In the genomic region with DNA sequence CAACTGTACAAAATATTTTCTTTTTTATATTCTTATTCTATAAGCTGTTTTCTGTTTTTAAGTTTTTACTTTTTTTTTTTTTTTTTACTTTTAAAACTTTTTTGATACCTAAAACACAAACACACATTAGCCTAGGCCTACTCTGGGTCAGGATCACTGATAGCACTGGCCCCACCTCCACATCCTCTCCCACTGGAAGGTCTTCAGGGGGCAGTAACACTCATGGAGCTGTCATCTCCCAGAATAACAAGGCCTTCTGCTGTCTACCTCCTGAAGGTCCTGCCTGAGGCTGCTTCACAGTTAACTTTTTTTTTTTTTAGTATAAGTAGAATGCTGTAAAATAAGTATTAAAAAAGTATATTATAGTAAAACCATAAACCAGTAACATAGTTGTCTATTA, we compare ENCODE assay signal across 18 cellular contexts.
A peak's percentile ranks its signal among the peaks of the same experiment; 100 is the strongest.
DNase-seq lines count a peak whose midpoint lies in the region; ATAC-seq and TF ChIP-seq lines count a peak whose summit lies in the region.
"Had no signal": no experiment of that assay in that cellular context is flagged by ENCODE, and none has a peak within 500 bp of the region (broad histone marks: within the 10 kb centered on the region; RNA-seq: fewer than 3 reads in every experiment).

No MANE protein-coding gene starts in this region.

- no peak overlapping the region for H4K91ac ChIP-seq in trophoblast cell (ENCODE audit: low read depth, low read length)

- no peak overlapping the region for H3K56ac ChIP-seq in mesendoderm (ENCODE audit: low read length)

- H2AK5ac ChIP-seq in mesendoderm (ENCODE audit: low read length) (no peak overlapping the region), trophoblast cell (ENCODE audit: low read length) (no peak overlapping the region)

- H3K4ac ChIP-seq in mesendoderm (ENCODE audit: low read depth, low read length) (no peak overlapping the region), trophoblast cell (ENCODE audit: low read depth, low read length) (no peak overlapping the region)

- H3K79me1 ChIP-seq in mesendoderm (ENCODE audit: low read length) (no peaks in the 10 kb centered on the region), trophoblast cell (ENCODE audit: low read length) (no peaks in the 10 kb centered on the region)

- no peak overlapping the region for H2BK12ac ChIP-seq in trophoblast cell (ENCODE audit: low read length)

- H3K18ac ChIP-seq in mesendoderm (ENCODE audit: low read length) (no peak overlapping the region), trophoblast cell (ENCODE audit: low read length) (no peak overlapping the region)

- no peak overlapping the region for H3K14ac ChIP-seq in trophoblast cell (ENCODE audit: low read length)

- H3K79me2 ChIP-seq in mesendoderm (ENCODE audit: control insufficient read depth, insufficient read depth, low read length) (no peaks in the 10 kb centered on the region), trophoblast cell (ENCODE audit: control insufficient read depth, insufficient read depth, low read length, poor library complexity) (no peaks in the 10 kb centered on the region)

- H2BK5ac ChIP-seq in mesendoderm (ENCODE audit: low read length) (no peak overlapping the region), trophoblast cell (ENCODE audit: low read depth, low read length, poor library complexity) (no peak overlapping the region)

- H2BK15ac ChIP-seq in mesendoderm (replicated peaks; ENCODE audit: low read depth) = no peak overlapping the region

- H3K23ac ChIP-seq in mesendoderm (ENCODE audit: low read length) = no peak overlapping the region
- H3K23ac ChIP-seq in trophoblast cell (ENCODE audit: low read length) = no peak overlapping the region

- no peak for ATAC-seq in omental fat pad (ENCODE audit: low FRiP score)
- ATAC-seq: GM12878 had no signal

- H4K5ac ChIP-seq in mesendoderm (ENCODE audit: low read length) = no peak overlapping the region

- H2AFZ ChIP-seq in trophoblast cell (ENCODE audit: insufficient read depth, low read length, poor library complexity) = no peak overlapping the region
- H2AFZ ChIP-seq: GM23248 had no signal

- DNase-seq in EL (peak; percentile 27), HCEC 1CT (peak; percentile 15), M059J (ENCODE audit: low read depth) (peak; percentile 24), mesendoderm (peak; percentile 18), T-helper 9 cell (no peak), omental fat pad (ENCODE audit: low spot score) (no peak), trophoblast cell (no peak)
- DNase-seq: ACHN; BE2C; C1 segment of cervical spinal cord; CD4-positive, CD25-positive, alpha-beta regulatory T cell; CD8-positive, alpha-beta memory T cell; COR-L47; GM23248; KBM-7 had no signal

- no peak overlapping the region for H3K9ac ChIP-seq in mesendoderm (ENCODE audit: low read length)
- no peak overlapping the region for H3K9ac ChIP-seq in trophoblast cell (ENCODE audit: low read length)
- H3K9ac ChIP-seq: GM23248 had no signal

- H2BK120ac ChIP-seq in mesendoderm (ENCODE audit: low read depth, low read length) (no peak overlapping the region), trophoblast cell (ENCODE audit: insufficient read depth, low read length, poor library complexity) (no peak overlapping the region)

- no peaks in the 10 kb centered on the region for H3K9me3 ChIP-seq in trophoblast cell (ENCODE audit: insufficient read depth, low read depth, low read length)
- H3K9me3 ChIP-seq: BE2C, HAP-1 had no signal

- H4K12ac ChIP-seq in trophoblast cell (ENCODE audit: low read depth, low read length) = no peak overlapping the region

- no peaks in the 10 kb centered on the region for H3K36me3 ChIP-seq in mesendoderm (ENCODE audit: control insufficient read depth, insufficient read depth, low read length)
- H3K36me3 ChIP-seq in trophoblast cell (ENCODE audit: control insufficient read depth in 1 of 2, insufficient read depth in 2 of 2, low read length in 2 of 2) = peaks cover 0 to under 1% of the 10 kb centered on the region in 2 experiments
- H3K36me3 ChIP-seq: BE2C, HAP-1 had no signal

- H3K4me1 ChIP-seq in mesendoderm (ENCODE audit: control insufficient read depth, low read depth, low read length) (no peaks in the 10 kb centered on the region), trophoblast cell (ENCODE audit: control insufficient read depth in 1 of 2, insufficient read depth in 2 of 2, low read length in 2 of 2) (peaks cover 0 to 3% of the 10 kb centered on the region in 2 experiments)
- H3K4me1 ChIP-seq: BE2C, HAP-1 had no signal

- H3K4me2 ChIP-seq in mesendoderm (ENCODE audit: low read length) (no peak overlapping the region), trophoblast cell (ENCODE audit: low read length) (no peak overlapping the region)

- no peak for TF ChIP-seq CTCF in omental fat pad (IDR thresholded peaks at IDR 0.05)

- H3K27me3 ChIP-seq in mesendoderm (ENCODE audit: insufficient read depth, low read length, poor library complexity) = no peaks in the 10 kb centered on the region
- H3K27me3 ChIP-seq in trophoblast cell (ENCODE audit: insufficient read depth, low read length) = no peaks in the 10 kb centered on the region
- H3K27me3 ChIP-seq: BE2C had no signal

- H4K8ac ChIP-seq in mesendoderm (ENCODE audit: low read depth, low read length) (no peak overlapping the region), trophoblast cell (ENCODE audit: low read depth, low read length) (no peak overlapping the region)

- no peak overlapping the region for H3K4me3 ChIP-seq in mesendoderm (ENCODE audit: low read length)
- H3K4me3 ChIP-seq in trophoblast cell (ENCODE audit: low read depth, low read length) = no peak overlapping the region
- H3K4me3 ChIP-seq: GM12878, GM23248, HAP-1 had no signal

- H3K27ac ChIP-seq in mesendoderm (ENCODE audit: low read depth, low read length) (no peak overlapping the region), trophoblast cell (ENCODE audit: low read depth, low read length) (no peak overlapping the region)
- H3K27ac ChIP-seq: GM23248, HL-60 had no signal

Comparison
In these comparisons a context has a peak if more than half of its experiments do, and no peak if none do; other contexts are left out.
1. DNase-seq: peak in EL (single experiment), HCEC 1CT (single experiment), M059J (single experiment) and mesendoderm (single experiment); none in T-helper 9 cell (single experiment), omental fat pad (single experiment) and trophoblast cell (0 of 2).